18 cellular contexts compared by ENCODE assay signal in genomic region chr4:100016191-100016590, GRCh38.
"Had no signal": no experiment of that assay in that cellular context is flagged by ENCODE, and none has a peak within 500 bp of the region (broad histone marks: within the 10 kb centered on the region; RNA-seq: fewer than 3 reads in every experiment).

No MANE protein-coding gene starts in this region.

- H3K4me3 ChIP-seq: coronary artery, gastroesophageal sphincter, heart right ventricle, mucosa of descending colon, tibial artery, uterus had no signal

- H3K4me1 Mint-ChIP-seq: activated CD4-positive, alpha-beta T cell treated with anti-CD3 and anti-CD28 coated beads, Interleukin-2, amount 10 ng/mL, durations not matched to agents 7 days and 5 days; activated naive CD4-positive, alpha-beta T cell treated with anti-CD3 and anti-CD28 coated beads, Interleukin-2, amount 10 ng/mL, durations not matched to agents 7 days and 5 days; brain; naive thymus-derived CD4-positive, alpha-beta T cell had no signal

- H3K4me3 Mint-ChIP-seq: activated CD4-positive, alpha-beta T cell treated with anti-CD3 and anti-CD28 coated beads, Interleukin-2, amount 10 ng/mL, durations not matched to agents 7 days and 5 days; activated CD8-positive, alpha-beta memory T cell treated with anti-CD3 and anti-CD28 coated beads, Interleukin-2, amount 10 ng/mL, durations not matched to agents 7 days and 5 days; activated naive CD4-positive, alpha-beta T cell treated with anti-CD3 and anti-CD28 coated beads, Interleukin-2, amount 10 ng/mL, durations not matched to agents 7 days and 5 days; brain; naive thymus-derived CD4-positive, alpha-beta T cell had no signal

- H3K27ac ChIP-seq: coronary artery, gastroesophageal sphincter, heart right ventricle, parathyroid adenoma, tibial artery, uterus had no signal

- H3K27me3 Mint-ChIP-seq: activated naive CD4-positive, alpha-beta T cell treated with anti-CD3 and anti-CD28 coated beads, Interleukin-2, amount 10 ng/mL, durations not matched to agents 7 days and 5 days; brain had no signal

- H3K9me3 Mint-ChIP-seq: activated CD4-positive, alpha-beta T cell treated with anti-CD3 and anti-CD28 coated beads, Interleukin-2, amount 10 ng/mL, durations not matched to agents 7 days and 5 days; activated naive CD4-positive, alpha-beta T cell treated with anti-CD3 and anti-CD28 coated beads, Interleukin-2, amount 10 ng/mL, durations not matched to agents 7 days and 5 days; activated T-helper 2 cell treated with anti-CD3 and anti-CD28 coated beads, Interferon-gamma antibody, Interleukin-2, Interleukin-4, amounts not matched to agents 10 μg/mL and 5 μg/mL and 100 μg/mL, durations not matched to agents 14 hours and 24 hours and 36 hours; naive thymus-derived CD4-positive, alpha-beta T cell had no signal

- DNase-seq: activated CD4-positive, alpha-beta T cell treated with anti-CD3 and anti-CD28 coated beads, Interleukin-2, amount 10 ng/mL, durations not matched to agents 7 days and 5 days; activated CD8-positive, alpha-beta memory T cell treated with anti-CD3 and anti-CD28 coated beads, Interleukin-2, amount 10 ng/mL, durations not matched to agents 7 days and 5 days; activated naive CD4-positive, alpha-beta T cell treated with anti-CD3 and anti-CD28 coated beads, Interleukin-2, amount 10 ng/mL, durations not matched to agents 7 days and 5 days; activated T-cell treated with anti-CD3 and anti-CD28 coated beads, Interleukin-2, amount 50 U/mL, for 1 hour; central memory CD4-positive, alpha-beta T cell; effector CD8-positive, alpha-beta T cell; heart right ventricle; mammary epithelial cell; mucosa of descending colon; naive thymus-derived CD4-positive, alpha-beta T cell; stimulated activated CD4-positive, alpha-beta T cell treated with anti-CD3 and anti-CD28 coated beads, Interleukin-2, amount 100 ng/mL, for 24 hours; tibial artery; uterus had no signal

- H3K36me3 Mint-ChIP-seq: activated CD8-positive, alpha-beta memory T cell treated with anti-CD3 and anti-CD28 coated beads, Interleukin-2, amount 10 ng/mL, durations not matched to agents 7 days and 5 days; activated naive CD4-positive, alpha-beta T cell treated with anti-CD3 and anti-CD28 coated beads, Interleukin-2, amount 10 ng/mL, durations not matched to agents 7 days and 5 days; brain; naive thymus-derived CD4-positive, alpha-beta T cell had no signal

- H3K27me3 ChIP-seq: gastroesophageal sphincter, heart right ventricle, tibial artery, uterus had no signal

- H3K27ac Mint-ChIP-seq: activated CD4-positive, alpha-beta T cell treated with anti-CD3 and anti-CD28 coated beads, Interleukin-2, amount 10 ng/mL, durations not matched to agents 7 days and 5 days; activated CD8-positive, alpha-beta memory T cell treated with anti-CD3 and anti-CD28 coated beads, Interleukin-2, amount 10 ng/mL, durations not matched to agents 7 days and 5 days; activated naive CD4-positive, alpha-beta T cell treated with anti-CD3 and anti-CD28 coated beads, Interleukin-2, amount 10 ng/mL, durations not matched to agents 7 days and 5 days; activated T-helper 2 cell treated with anti-CD3 and anti-CD28 coated beads, Interferon-gamma antibody, Interleukin-2, Interleukin-4, amounts not matched to agents 10 μg/mL and 5 μg/mL and 100 μg/mL, durations not matched to agents 14 hours and 24 hours and 36 hours; brain; naive thymus-derived CD4-positive, alpha-beta T cell had no signal
